ENCODE assay signal across 9 cellular contexts in genomic region chr19:18117364-18117691, GRCh38. TPM values are rescaled to one million over a fixed set of nuclear protein-coding genes. Genes with fewer than 3 reads are reported as not detected.
DNase-seq lines count a peak whose midpoint lies in the region; ATAC-seq and TF ChIP-seq lines count a peak whose summit lies in the region.
"Had no signal": no experiment of that assay in that cellular context is flagged by ENCODE, and none has a peak within 500 bp of the region (broad histone marks: within the 10 kb centered on the region; RNA-seq: fewer than 3 reads in every experiment).

No MANE protein-coding gene starts in this region.

- no peaks in the 10 kb centered on the region for H3K79me2 ChIP-seq in SK-N-SH (ENCODE audit: insufficient read depth)

- peak overlapping the region; percentile 72 for H3K4me2 ChIP-seq in SK-N-SH

- POLR2A ChIA-PET in SK-N-SH (lab: Yijun Ruan, JAX) = no interaction called here

- H3K9me2 ChIP-seq in SK-N-SH = no peaks in the 10 kb centered on the region

- WGBS in SK-N-SH (ENCODE audit: low lambda C conversion rate) = 43% methylated on average over 11 of the region's 11 CpGs
- 30 to 35% (median 32%) methylated on average over 11 of the region's 11 CpGs for WGBS in adrenal gland, 4 donors

- intact Hi-C loops in adrenal gland (cut with DNase I) = loop anchor here (5.0 kb wide), 2 partner anchors 35 to 45 kb away; partner anchors contain the start of gene PIK3R2 (in 1 of the 2)

- H3K27me3 ChIP-seq in SK-N-SH (ENCODE audit: insufficient read depth) (no peaks in the 10 kb centered on the region), skeletal muscle tissue (ENCODE audit: control insufficient read depth in 3 of 3, insufficient read depth in 3 of 3, low read length in 3 of 3) (no peaks in the 10 kb centered on the region), adrenal gland (no peaks in the 10 kb centered on the region)

- H3K4me1 ChIP-seq in SK-N-SH (ENCODE audit: control insufficient read depth in 1 of 2, insufficient read depth in 2 of 2, low read depth in 1 of 2, low read length in 1 of 2) (peaks cover 3 to 13% of the 10 kb centered on the region in 2 experiments; a peak in 2 of 4 replicates), skeletal muscle tissue (ENCODE audit: control insufficient read depth in 3 of 3, insufficient read depth in 3 of 3, low read length in 3 of 3) (peaks cover 19 to 24% (median 20%) of the 10 kb centered on the region in 3 donors), adrenal gland (replicated peaks in 1 of 2) (peaks cover 6 to 19% of the 10 kb centered on the region in 2 donors)

- no peaks in the 10 kb centered on the region for H3K9me3 ChIP-seq in SK-N-SH
- no peaks in the 10 kb centered on the region for H3K9me3 ChIP-seq in skeletal muscle tissue (ENCODE audit: control insufficient read depth in 3 of 3, low read length in 3 of 3)
- no peaks in the 10 kb centered on the region for H3K9me3 ChIP-seq in adrenal gland (replicated peaks in 1 of 3)

- no peak for TF ChIP-seq CTCF in SK-N-SH (IDR thresholded peaks at IDR 0.05)
- no peak for TF ChIP-seq CTCF in fibroblast of mammary gland (conservative IDR thresholded peaks at IDR 0.05; ENCODE audit: control insufficient read depth, insufficient read depth, low read depth, low read length)
- no peak for TF ChIP-seq CTCF in adrenal gland (IDR thresholded peaks at IDR 0.05)

- CTCF ChIA-PET in SK-N-SH (lab: Yijun Ruan, JAX) = interaction anchor here (0.7 to 3.2 kb wide), 7 partner anchors 12 to 135 kb away, joined by 3 to 16 read pairs (median 3); partner anchors contain the start of gene PIK3R2

- no peaks in the 10 kb centered on the region for H4K20me1 ChIP-seq in SK-N-SH (ENCODE audit: insufficient read depth)

- no peak overlapping the region; a peak in 1 of 4 replicates for H3K27ac ChIP-seq in SK-N-SH (ENCODE audit: low read depth in 2 of 2, low read length in 1 of 2)
- no peak overlapping the region for H3K27ac ChIP-seq in skeletal muscle tissue (ENCODE audit: low read depth, low read length)
- peak overlapping the region in 1 of 5 donors; percentile 64 for H3K27ac ChIP-seq in adrenal gland

- peak overlapping the region; percentile 88; the same call in 1 of the 2 replicates for H2AFZ ChIP-seq in SK-N-SH (ENCODE audit: low read depth)

- peak overlapping the region; percentile 37 to 58 for H3K4me3 ChIP-seq in SK-N-SH (ENCODE audit: low read depth in 2 of 2, low read length in 1 of 2)
- H3K4me3 ChIP-seq in fibroblast of mammary gland (ENCODE audit: control insufficient read depth, low read depth, low read length) = peak overlapping the region; percentile 37
- H3K4me3 ChIP-seq in skeletal muscle tissue (ENCODE audit: low read length in 3 of 3) = peak overlapping the region; percentile 64 to 66 (median 64)
- peak overlapping the region in 2 of 4 donors; percentile 4 to 77 for H3K4me3 ChIP-seq in adrenal gland

- peak; percentile 1 for ATAC-seq in GM21737 (IDR thresholded peaks at IDR 0.05; ENCODE audit: unreplicated experiment)

- H3K9ac ChIP-seq in SK-N-SH (peak overlapping the region; percentile 36; the same call in 1 of the 2 replicates), skeletal muscle tissue (ENCODE audit: low read depth in 1 of 3, low read length in 3 of 3) (peak overlapping the region; percentile 20 to 45 (median 39))

- DNase-seq in SK-N-SH = no peak
- DNase-seq in fibroblast of mammary gland (ENCODE audit: low read depth) = no peak
- no peak for DNase-seq in NCI-H1092 treated with DMSO at 0.1 percent for 48 hours (lab: John Stamatoyannopoulos, UW)
- no peak for DNase-seq in NCI-H2171 treated with DMSO at 0.1 percent for 48 hours (lab: John Stamatoyannopoulos, UW)
- DNase-seq in NCI-H2029 treated with DMSO at 0.1 percent for 48 hours (lab: John Stamatoyannopoulos, UW) = no peak
- no peak for DNase-seq in adrenal gland

- TF ChIP-seq EP300 in SK-N-SH (IDR thresholded peaks at IDR 0.05; ENCODE audit: borderline replicate concordance in 1 of 2, low read depth in 1 of 2, low read length in 1 of 2) = no peak

- H3K36me3 ChIP-seq in SK-N-SH (replicated peaks in 1 of 2; ENCODE audit: control insufficient read depth in 1 of 2, insufficient read depth in 2 of 2, low read length in 1 of 2) (peaks cover 0 to 2% of the 10 kb centered on the region in 2 experiments), skeletal muscle tissue (ENCODE audit: control insufficient read depth in 3 of 3, insufficient read depth in 3 of 3, low read length in 3 of 3) (peaks cover 0 to 7% (median 0%) of the 10 kb centered on the region in 3 donors), adrenal gland (replicated peaks in 1 of 2) (no peaks in the 10 kb centered on the region)

- TF ChIP-seq RAD21 in SK-N-SH (IDR thresholded peaks at IDR 0.05; ENCODE audit: low read length) = no peak

- peaks cover 6% of the 10 kb centered on the region for H3F3A ChIP-seq in SK-N-SH (replicated peaks; ENCODE audit: insufficient read depth)

- TF ChIP-seq POLR2A in adrenal gland (IDR thresholded peaks at IDR 0.05) = no peak

TF ChIP-seq in SK-N-SH, 30 proteins besides CTCF, POLR2A, EP300 and RAD21:
- TF ChIP-seq JUND (IDR thresholded peaks at IDR 0.05) (no peak), TCF12 (IDR thresholded peaks at IDR 0.05) (no peak), TEAD4 (IDR thresholded peaks at IDR 0.05; ENCODE audit: borderline replicate concordance, insufficient read depth) (no peak), TAF1 (IDR thresholded peaks at IDR 0.05; ENCODE audit: borderline replicate concordance, low read depth, low read length) (no peak), RFX5 (IDR thresholded peaks at IDR 0.05; ENCODE audit: low read length) (no peak), NRF1 (IDR thresholded peaks at IDR 0.05; ENCODE audit: low read depth, low read length) (no peak), RXRA (IDR thresholded peaks at IDR 0.05; ENCODE audit: borderline replicate concordance, low read depth) (no peak), MXI1 (IDR thresholded peaks at IDR 0.05; ENCODE audit: low read depth, low read length) (no peak), YY1 (IDR thresholded peaks at IDR 0.05; ENCODE audit: low read depth) (no peak), USF1 (IDR thresholded peaks at IDR 0.05; ENCODE audit: borderline replicate concordance, low read depth) (no peak), FOSL2 (IDR thresholded peaks at IDR 0.05; ENCODE audit: borderline replicate concordance, low read depth) (no peak), FOXJ3 (CRISPR knock-in tag; IDR thresholded peaks at IDR 0.05) (no peak), SMC3 (IDR thresholded peaks at IDR 0.05; ENCODE audit: low read depth, low read length) (no peak), GABPA (IDR thresholded peaks at IDR 0.05; ENCODE audit: low read depth) (no peak), GATA2 (CRISPR knock-in tag; IDR thresholded peaks at IDR 0.05) (no peak), MEF2A (IDR thresholded peaks at IDR 0.05; ENCODE audit: borderline replicate concordance, low read depth) (no peak), SIN3A (IDR thresholded peaks at IDR 0.05; ENCODE audit: borderline replicate concordance, low read depth, low read length) (no peak), ZBTB33 (IDR thresholded peaks at IDR 0.05; ENCODE audit: borderline replicate concordance, low read depth) (no peak), EZH2phosphoT487 (IDR thresholded peaks at IDR 0.05; ENCODE audit: borderline replicate concordance, low read depth) (no peak)

RNA-seq across cellular contexts. Expression of gene MAST3, which starts 19.8 kb away (rescaled TPM):
- polyA plus RNA-seq in SK-N-SH (2012; rRNA removed) = 3.1 and 4.5 TPM in 2 replicates
- polyA plus RNA-seq in SK-N-SH (2012; cell fraction: cytosol; rRNA removed) = 1.9 and 3.1 TPM in 2 replicates
- 12.8 and 17.8 TPM in 2 replicates for polyA plus RNA-seq in SK-N-SH (2012; cell fraction: nucleus; rRNA removed)
- 3.7 TPM for total RNA-seq in skeletal muscle tissue
- total RNA-seq in adrenal gland = 10 to 100 TPM in 6 of 8 donors, 1 to 10 TPM in 2; 6.0 to 18.6 (median 12.5) TPM
- polyA plus RNA-seq in adrenal gland = 10 to 100 TPM in 1 of 3 donors, 1 to 10 TPM in 2; 1.8 to 19.1 (median 7.1) TPM

RNA-seq across cellular contexts. Expression of gene IL12RB1, which starts 30.6 kb away (rescaled TPM):
- polyA plus RNA-seq in SK-N-SH (2012; rRNA removed) (0.02 TPM in 1 of 2 replicates, not detected in the other), adrenal gland (1 to 10 TPM in 2 of 3 donors, under 1 TPM in 1; 0.84 to 1.8 (median 1.1) TPM)
- polyA plus RNA-seq in SK-N-SH (2012; cell fraction: cytosol; rRNA removed) = 0.05 TPM in 1 of 2 replicates, not detected in the other
- not detected in 2 replicates for polyA plus RNA-seq in SK-N-SH (2012; cell fraction: nucleus; rRNA removed)
- total RNA-seq in skeletal muscle tissue (0.52 TPM), adrenal gland (1 to 10 TPM in 7 of 8 donors, not detected in 1; 1.4 to 7.4 (median 2.3) TPM)
- total RNA-seq: SK-MEL-5 had no signal

RNA-seq across cellular contexts. Expression of gene PIK3R2, which starts 35.6 kb away (rescaled TPM):
- 27.5 and 36.6 TPM in 2 replicates for polyA plus RNA-seq in SK-N-SH (2012; rRNA removed)
- 17.4 and 30.3 TPM in 2 replicates for polyA plus RNA-seq in SK-N-SH (2012; cell fraction: cytosol; rRNA removed)
- polyA plus RNA-seq in SK-N-SH (2012; cell fraction: nucleus; rRNA removed) = 52.1 and 53.0 TPM in 2 replicates
- 11.5 TPM for total RNA-seq in skeletal muscle tissue
- total RNA-seq in adrenal gland = 100 to 1,000 TPM in 3 of 8 donors, 10 to 100 TPM in 5; 32.9 to 124 (median 80.4) TPM
- polyA plus RNA-seq in adrenal gland = 10 to 100 TPM in 2 of 3 donors, 1 to 10 TPM in 1; 6.7 to 21.0 (median 10.8) TPM

RNA-seq across cellular contexts. Expression of gene IFI30, which starts 56.3 kb away (rescaled TPM):
- polyA plus RNA-seq in SK-N-SH (2012; rRNA removed) (10.7 and 11.6 TPM in 2 replicates), adrenal gland (100 to 1,000 TPM in 2 of 3 donors, 10 to 100 TPM in 1; 99.2 to 268 (median 158) TPM)
- polyA plus RNA-seq in SK-N-SH (2012; cell fraction: cytosol; rRNA removed) = 4.4 and 6.7 TPM in 2 replicates
- 4.5 and 5.5 TPM in 2 replicates for polyA plus RNA-seq in SK-N-SH (2012; cell fraction: nucleus; rRNA removed)
- total RNA-seq in skeletal muscle tissue (3.7 TPM), adrenal gland (100 to 1,000 TPM; 103 to 372 (median 185) TPM)
